Comparison of ENCODE assay signal across 8 cellular contexts in the genomic region with DNA sequence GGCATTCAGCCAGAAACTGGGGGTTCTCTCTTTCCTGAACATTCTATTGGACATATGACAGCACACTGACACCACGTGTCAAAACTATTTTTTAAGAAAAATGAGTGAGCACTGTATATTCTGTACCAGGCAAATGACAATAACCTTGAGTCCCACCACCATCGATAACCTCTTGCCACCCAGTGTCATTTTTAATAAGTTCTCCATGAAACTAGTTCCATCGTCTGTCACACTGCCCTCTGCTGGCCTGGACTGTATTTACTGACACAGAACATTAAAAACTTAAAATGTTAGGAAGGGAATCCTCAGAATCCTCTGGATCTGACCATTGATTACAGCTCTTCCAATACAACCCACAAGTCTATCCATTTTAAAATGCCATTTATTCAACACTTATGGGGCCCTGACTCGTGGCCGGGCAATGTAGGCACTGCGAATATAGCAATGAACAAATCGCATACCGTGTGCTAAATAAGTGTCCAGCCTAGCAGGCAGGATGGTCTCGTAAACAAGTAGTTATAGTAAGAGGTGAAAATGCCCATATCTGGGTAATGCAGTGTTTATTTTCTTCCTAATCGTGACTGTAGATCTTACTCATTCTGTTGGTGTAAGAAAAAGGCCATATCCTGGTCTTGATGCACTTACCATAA. TPM values are rescaled to one million over a fixed set of nuclear protein-coding genes. Genes with fewer than 3 reads are reported as not detected.
DNase-seq lines count a peak whose midpoint lies in the region; ATAC-seq and TF ChIP-seq lines count a peak whose summit lies in the region.

No MANE protein-coding gene starts in this region.

- POLR2A ChIA-PET in activated CD4-positive, alpha-beta T cell treated with anti-CD3 and anti-CD28 coated beads, Interleukin-2, amount 10 ng/mL, durations not matched to agents 7 days and 5 days (lab: Charles Lee) = no interaction called here

- no peak overlapping the region for H3K27ac Mint-ChIP-seq in activated CD4-positive, alpha-beta T cell treated with anti-CD3 and anti-CD28 coated beads, Interleukin-2, amount 10 ng/mL, durations not matched to agents 7 days and 5 days
- H3K27ac Mint-ChIP-seq in naive B cell = no peak overlapping the region
- no peak overlapping the region for H3K27ac Mint-ChIP-seq in type B pancreatic cell

- H3K27me3 Mint-ChIP-seq in activated CD4-positive, alpha-beta T cell treated with anti-CD3 and anti-CD28 coated beads, Interleukin-2, amount 10 ng/mL, durations not matched to agents 7 days and 5 days = peaks cover 4% of the 10 kb centered on the region
- H3K27me3 Mint-ChIP-seq in naive B cell = peaks cover 0 to 8% (median 0%) of the 10 kb centered on the region in 3 donors
- H3K27me3 Mint-ChIP-seq in type B pancreatic cell = peaks cover 9% of the 10 kb centered on the region

- ATAC-seq in naive B cell (ENCODE audit: low read depth in 2 of 2) = no peak

- no peak overlapping the region for H3K4me3 Mint-ChIP-seq in activated CD4-positive, alpha-beta T cell treated with anti-CD3 and anti-CD28 coated beads, Interleukin-2, amount 10 ng/mL, durations not matched to agents 7 days and 5 days
- no peak overlapping the region for H3K4me3 Mint-ChIP-seq in naive B cell
- no peak overlapping the region for H3K4me3 Mint-ChIP-seq in type B pancreatic cell

- TF ChIP-seq CTCF in epithelial cell of proximal tubule (conservative IDR thresholded peaks at IDR 0.05; ENCODE audit: low read depth, low read length) = peak; percentile 74
- TF ChIP-seq CTCF in type B pancreatic cell (conservative IDR thresholded peaks at IDR 0.05) = peak; percentile 88

- H3K4me1 Mint-ChIP-seq in activated CD4-positive, alpha-beta T cell treated with anti-CD3 and anti-CD28 coated beads, Interleukin-2, amount 10 ng/mL, durations not matched to agents 7 days and 5 days = no peaks in the 10 kb centered on the region
- H3K4me1 Mint-ChIP-seq in naive B cell (no peaks in the 10 kb centered on the region), type B pancreatic cell (ENCODE audit: unreplicated experiment) (no peaks in the 10 kb centered on the region)

- H3K36me3 Mint-ChIP-seq in activated CD4-positive, alpha-beta T cell treated with anti-CD3 and anti-CD28 coated beads, Interleukin-2, amount 10 ng/mL, durations not matched to agents 7 days and 5 days (ENCODE audit: low read depth) = no peaks in the 10 kb centered on the region
- no peaks in the 10 kb centered on the region for H3K36me3 Mint-ChIP-seq in naive B cell
- no peaks in the 10 kb centered on the region for H3K36me3 Mint-ChIP-seq in type B pancreatic cell

- DNase-seq in NCI-H2196 (lab: John Stamatoyannopoulos, UW; ENCODE audit: unreplicated experiment) = peak; percentile 3
- no peak for DNase-seq in NCI-H2196 treated with DMSO at 0.1 percent for 48 hours (lab: John Stamatoyannopoulos, UW; ENCODE audit: unreplicated experiment)
- peak; percentile 36 for DNase-seq in LoVo (ENCODE audit: low spot score)
- peak; percentile 54 for DNase-seq in activated CD4-positive, alpha-beta T cell treated with anti-CD3 and anti-CD28 coated beads, Interleukin-2, amount 10 ng/mL, durations not matched to agents 7 days and 5 days
- DNase-seq in epithelial cell of proximal tubule (ENCODE audit: low read depth) = no peak
- DNase-seq in naive B cell = peak; percentile 19
- no peak for DNase-seq in type B pancreatic cell (ENCODE audit: extremely low spot score, unreplicated experiment)
- DNase-seq in middle frontal gyrus (ENCODE audit: extremely low spot score, low spot score) = no peak

- no peaks in the 10 kb centered on the region for H3K9me3 Mint-ChIP-seq in activated CD4-positive, alpha-beta T cell treated with anti-CD3 and anti-CD28 coated beads, Interleukin-2, amount 10 ng/mL, durations not matched to agents 7 days and 5 days
- peaks cover 0 to 2% (median 0%) of the 10 kb centered on the region in 7 donors for H3K9me3 Mint-ChIP-seq in naive B cell
- H3K9me3 Mint-ChIP-seq in type B pancreatic cell = peaks cover 3% of the 10 kb centered on the region

- H3K4me3 ChIP-seq in epithelial cell of proximal tubule (ENCODE audit: low read depth, low read length) = no peak overlapping the region

- CTCF ChIA-PET in activated CD4-positive, alpha-beta T cell treated with anti-CD3 and anti-CD28 coated beads, Interleukin-2, amount 10 ng/mL, durations not matched to agents 7 days and 5 days (lab: Charles Lee) = no interaction called here

RNA-seq across cellular contexts. Expression of a gene that starts 35.9 kb away (rescaled TPM):
- total RNA-seq in activated CD4-positive, alpha-beta T cell treated with anti-CD3 and anti-CD28 coated beads, Interleukin-2, amount 10 ng/mL, durations not matched to agents 7 days and 5 days = not detected
- total RNA-seq in epithelial cell of proximal tubule (not detected in 2 replicates), type B pancreatic cell (ENCODE audit: low replicate concordance) (4.9 and 7.6 TPM in 2 replicates)
- under 1 TPM in 5 of 6 donors, not detected in 1; 0.16 to 0.73 (median 0.41) TPM for polyA plus RNA-seq in naive B cell (ENCODE audit: low read depth in 6 of 6)

Comparison
In these comparisons a context has a peak if more than half of its experiments do, and no peak if none do; other contexts are left out.
1. DNase-seq: peak in NCI-H2196 (single experiment), LoVo (single experiment), activated CD4-positive, alpha-beta T cell treated with anti-CD3 and anti-CD28 coated beads, Interleukin-2, amount 10 ng/mL, durations not matched to agents 7 days and 5 days (single experiment) and naive B cell (single experiment); none in NCI-H2196 treated with DMSO at 0.1 percent for 48 hours (single experiment), epithelial cell of proximal tubule (single experiment), type B pancreatic cell (single experiment) and middle frontal gyrus (single experiment).